43 cellular contexts compared by ENCODE assay signal in genomic region chr17:40772101-40772500, GRCh38. TPM values are rescaled to one million over a fixed set of nuclear protein-coding genes. Genes with fewer than 3 reads are reported as not detected.
"Had no signal": no experiment of that assay in that cellular context is flagged by ENCODE, and none has a peak within 500 bp of the region (broad histone marks: within the 10 kb centered on the region; RNA-seq: fewer than 3 reads in every experiment).

Gene KRT26 (minus strand): TSS chr17:40772201. CDS start chr17:40772113, 88 bp downstream.

- H3K36me3 Mint-ChIP-seq: activated naive CD4-positive, alpha-beta T cell treated with anti-CD3 and anti-CD28 coated beads, Interleukin-2, amount 10 ng/mL, durations not matched to agents 7 days and 5 days; activated naive CD4-positive, alpha-beta T cell treated with anti-CD3 and anti-CD28 coated beads, Interleukin-2, amount 50 U/mL, for 72 hours; activated naive CD8-positive, alpha-beta T cell; activated naive CD8-positive, alpha-beta T cell treated with anti-CD3 and anti-CD28 coated beads for 36 hours; activated naive CD8-positive, alpha-beta T cell treated with anti-CD3 and anti-CD28 coated beads, Interleukin-2, amount 10 ng/mL, durations not matched to agents 7 days and 5 days; brain had no signal

- H3K4me1 Mint-ChIP-seq: activated naive CD4-positive, alpha-beta T cell treated with anti-CD3 and anti-CD28 coated beads, Interleukin-2, amount 10 ng/mL, durations not matched to agents 7 days and 5 days; activated naive CD8-positive, alpha-beta T cell treated with anti-CD3 and anti-CD28 coated beads for 36 hours; activated naive CD8-positive, alpha-beta T cell treated with anti-CD3 and anti-CD28 coated beads, Interleukin-2, amount 10 ng/mL, durations not matched to agents 7 days and 5 days; activated naive CD8-positive, alpha-beta T cell treated with anti-CD3 and anti-CD28 coated beads, Interleukin-2, amount 50 U/mL, for 24 hours; activated T-helper 17 cell treated with anti-CD3 and anti-CD28 coated beads, Interleukin-2, amount 50 U/mL, for 72 hours; central memory CD8-positive, alpha-beta T cell had no signal

- ATAC-seq: activated naive CD4-positive, alpha-beta T cell treated with anti-CD3 and anti-CD28 coated beads, Interleukin-2, amount 50 U/mL, for 72 hours; activated naive CD8-positive, alpha-beta T cell treated with anti-CD3 and anti-CD28 coated beads, Interleukin-2, amount 50 U/mL, for 24 hours; activated T-cell treated with anti-CD3 and anti-CD28 coated beads, Interleukin-2, amount 50 U/mL, for 4 hours; activated T-cell treated with anti-CD3 and anti-CD28 coated beads, Interleukin-2, amount 50 U/mL, for 72 hours; activated T-helper 17 cell treated with anti-CD3 and anti-CD28 coated beads, Interleukin-2, amount 50 U/mL, for 72 hours; body of pancreas had no signal

- H3K4me3 Mint-ChIP-seq: activated naive CD4-positive, alpha-beta T cell treated with anti-CD3 and anti-CD28 coated beads for 36 hours; activated naive CD4-positive, alpha-beta T cell treated with anti-CD3 and anti-CD28 coated beads, Interleukin-2, amount 10 ng/mL, durations not matched to agents 7 days and 5 days; activated naive CD8-positive, alpha-beta T cell; activated naive CD8-positive, alpha-beta T cell treated with anti-CD3 and anti-CD28 coated beads for 36 hours; activated naive CD8-positive, alpha-beta T cell treated with anti-CD3 and anti-CD28 coated beads, Interleukin-2, amount 10 ng/mL, durations not matched to agents 7 days and 5 days; activated naive CD8-positive, alpha-beta T cell treated with anti-CD3 and anti-CD28 coated beads, Interleukin-2, amount 50 U/mL, for 24 hours; activated T-cell treated with anti-CD3 and anti-CD28 coated beads, Interleukin-2, amount 50 U/mL, for 24 hours; activated T-cell treated with anti-CD3 and anti-CD28 coated beads, Interleukin-2, amount 50 U/mL, for 4 hours; activated T-cell treated with anti-CD3 and anti-CD28 coated beads, Interleukin-2, amount 50 U/mL, for 72 hours; activated T-helper 1 cell treated with anti-CD3 and anti-CD28 coated beads, Interleukin-12 subunit alpha, Interleukin-12 subunit beta, Interleukin-2, Interleukin-4 antibody, amounts not matched to agents 30 ng/mL and 10 ng/mL and 1 ng/mL, durations not matched to agents 14 hours and 24 hours and 36 hours; activated T-helper 17 cell treated with anti-CD3 and anti-CD28 coated beads, Interleukin-2, amount 50 U/mL, for 72 hours; brain; central memory CD8-positive, alpha-beta T cell had no signal

- H3K27ac ChIP-seq: adrenal gland, ascending aorta, body of pancreas, brain microvascular endothelial cell, breast epithelium, cardiac muscle cell had no signal

- H3K36me3 ChIP-seq: adrenal gland, ascending aorta, brain microvascular endothelial cell, breast epithelium, cardiac muscle cell had no signal

- H3K27ac Mint-ChIP-seq: activated naive CD4-positive, alpha-beta T cell treated with anti-CD3 and anti-CD28 coated beads for 36 hours; activated naive CD4-positive, alpha-beta T cell treated with anti-CD3 and anti-CD28 coated beads, Interleukin-2, amount 10 ng/mL, durations not matched to agents 7 days and 5 days; activated naive CD4-positive, alpha-beta T cell treated with anti-CD3 and anti-CD28 coated beads, Interleukin-2, amount 50 U/mL, for 72 hours; activated naive CD8-positive, alpha-beta T cell; activated naive CD8-positive, alpha-beta T cell treated with anti-CD3 and anti-CD28 coated beads for 36 hours; activated naive CD8-positive, alpha-beta T cell treated with anti-CD3 and anti-CD28 coated beads, Interleukin-2, amount 10 ng/mL, durations not matched to agents 7 days and 5 days; activated naive CD8-positive, alpha-beta T cell treated with anti-CD3 and anti-CD28 coated beads, Interleukin-2, amount 50 U/mL, for 24 hours; activated T-cell treated with anti-CD3 and anti-CD28 coated beads, Interleukin-2, amount 50 U/mL, for 24 hours; activated T-cell treated with anti-CD3 and anti-CD28 coated beads, Interleukin-2, amount 50 U/mL, for 72 hours; activated T-helper 1 cell treated with anti-CD3 and anti-CD28 coated beads, Interleukin-12 subunit alpha, Interleukin-12 subunit beta, Interleukin-2, Interleukin-4 antibody, amounts not matched to agents 30 ng/mL and 10 ng/mL and 1 ng/mL, durations not matched to agents 14 hours and 24 hours and 36 hours; activated T-helper 17 cell treated with anti-CD3 and anti-CD28 coated beads, Interleukin-2, amount 50 U/mL, for 72 hours; activated T-helper 2 cell treated with anti-CD3 and anti-CD28 coated beads, Interferon-gamma antibody, Interleukin-2, Interleukin-4, amounts not matched to agents 10 μg/mL and 5 μg/mL and 100 μg/mL, durations not matched to agents 14 hours and 24 hours and 36 hours; brain had no signal

- DNase-seq: activated effector memory CD4-positive, alpha-beta T cell treated with anti-CD3 and anti-CD28 coated beads, Interleukin-2, amount 50 U/mL, for 16 hours; activated effector memory CD4-positive, alpha-beta T cell treated with Interleukin-2 at 50 U/mL for 16 hours; activated gamma-delta T cell; activated gamma-delta T cell treated with Interleukin-2 at 50 U/mL for 16 hours; activated naive CD4-positive, alpha-beta T cell; activated naive CD4-positive, alpha-beta T cell treated with anti-CD3 and anti-CD28 coated beads for 36 hours; activated naive CD4-positive, alpha-beta T cell treated with anti-CD3 and anti-CD28 coated beads, Interleukin-2, amount 10 ng/mL, durations not matched to agents 7 days and 5 days; activated naive CD4-positive, alpha-beta T cell treated with anti-CD3 and anti-CD28 coated beads, Interleukin-2, amount 50 U/mL, for 16 hours; activated naive CD8-positive, alpha-beta T cell treated with anti-CD3 and anti-CD28 coated beads for 36 hours; activated naive CD8-positive, alpha-beta T cell treated with anti-CD3 and anti-CD28 coated beads, Interleukin-2, amount 10 ng/mL, durations not matched to agents 7 days and 5 days; activated naive CD8-positive, alpha-beta T cell treated with anti-CD3 and anti-CD28 coated beads, Interleukin-2, amount 50 U/mL, for 24 hours; activated T-cell treated with anti-CD3 and anti-CD28 coated beads for 4 hours; activated T-cell treated with anti-CD3 and anti-CD28 coated beads, Interleukin-2, amount 50 U/mL, for 1 hour; activated T-cell treated with anti-CD3 and anti-CD28 coated beads, Interleukin-2, amount 50 U/mL, for 24 hours; activated T-cell treated with anti-CD3 and anti-CD28 coated beads, Interleukin-2, amount 50 U/mL, for 4 hours; activated T-cell treated with anti-CD3 and anti-CD28 coated beads, Interleukin-2, amount 50 U/mL, for 48 hours; activated T-cell treated with anti-CD3 and anti-CD28 coated beads, Interleukin-2, amount 50 U/mL, for 72 hours; adrenal gland; amniotic stem cell; amygdala; anterior cingulate cortex; aorta; body of pancreas; brain microvascular endothelial cell; caudate nucleus; central memory CD4-positive, alpha-beta T cell; cerebellar nuclear complex had no signal

- H3K9me3 ChIP-seq: adrenal gland, ascending aorta, body of pancreas, breast epithelium had no signal

- H3K9me3 Mint-ChIP-seq: activated naive CD4-positive, alpha-beta T cell treated with anti-CD3 and anti-CD28 coated beads for 36 hours; activated naive CD4-positive, alpha-beta T cell treated with anti-CD3 and anti-CD28 coated beads, Interleukin-2, amount 10 ng/mL, durations not matched to agents 7 days and 5 days; activated naive CD4-positive, alpha-beta T cell treated with anti-CD3 and anti-CD28 coated beads, Interleukin-2, amount 50 U/mL, for 72 hours; activated naive CD8-positive, alpha-beta T cell treated with anti-CD3 and anti-CD28 coated beads for 36 hours; activated naive CD8-positive, alpha-beta T cell treated with anti-CD3 and anti-CD28 coated beads, Interleukin-2, amount 10 ng/mL, durations not matched to agents 7 days and 5 days; activated naive CD8-positive, alpha-beta T cell treated with anti-CD3 and anti-CD28 coated beads, Interleukin-2, amount 50 U/mL, for 24 hours; activated T-cell treated with anti-CD3 and anti-CD28 coated beads, Interleukin-2, amount 50 U/mL, for 24 hours; activated T-cell treated with anti-CD3 and anti-CD28 coated beads, Interleukin-2, amount 50 U/mL, for 4 hours; activated T-cell treated with anti-CD3 and anti-CD28 coated beads, Interleukin-2, amount 50 U/mL, for 72 hours; activated T-helper 1 cell treated with anti-CD3 and anti-CD28 coated beads, Interleukin-12 subunit alpha, Interleukin-12 subunit beta, Interleukin-2, Interleukin-4 antibody, amounts not matched to agents 30 ng/mL and 10 ng/mL and 1 ng/mL, durations not matched to agents 14 hours and 24 hours and 36 hours; activated T-helper 17 cell treated with anti-CD3 and anti-CD28 coated beads, Interleukin-2, amount 50 U/mL, for 72 hours; activated T-helper 2 cell treated with anti-CD3 and anti-CD28 coated beads, Interferon-gamma antibody, Interleukin-2, Interleukin-4, amounts not matched to agents 10 μg/mL and 5 μg/mL and 100 μg/mL, durations not matched to agents 14 hours and 24 hours and 36 hours; brain; central memory CD8-positive, alpha-beta T cell had no signal

- H3K27me3 ChIP-seq: ascending aorta, body of pancreas, cardiac muscle cell had no signal

- H3K4me3 ChIP-seq: adrenal gland, ascending aorta, body of pancreas, breast epithelium, cardiac muscle cell had no signal

- H3K4me1 ChIP-seq: adrenal gland, ascending aorta, body of pancreas, breast epithelium had no signal

RNA-seq across cellular contexts. Expression of gene KRT26, which starts in this region (rescaled TPM):
- total RNA-seq: activated naive CD4-positive, alpha-beta T cell treated with anti-CD3 and anti-CD28 coated beads for 36 hours; activated naive CD4-positive, alpha-beta T cell treated with anti-CD3 and anti-CD28 coated beads, Interleukin-2, amount 50 U/mL, for 72 hours; activated naive CD8-positive, alpha-beta T cell treated with anti-CD3 and anti-CD28 coated beads for 36 hours; activated naive CD8-positive, alpha-beta T cell treated with anti-CD3 and anti-CD28 coated beads, Interleukin-2, amount 10 ng/mL, durations not matched to agents 7 days and 5 days; activated T-cell treated with anti-CD3 and anti-CD28 coated beads, Interleukin-2, amount 50 U/mL, for 4 hours; activated T-cell treated with anti-CD3 and anti-CD28 coated beads, Interleukin-2, amount 50 U/mL, for 72 hours; activated T-helper 1 cell treated with anti-CD3 and anti-CD28 coated beads, Interleukin-12 subunit alpha, Interleukin-12 subunit beta, Interleukin-2, Interleukin-4 antibody, amounts not matched to agents 30 ng/mL and 10 ng/mL and 1 ng/mL, durations not matched to agents 14 hours and 24 hours and 36 hours; activated T-helper 17 cell treated with anti-CD3 and anti-CD28 coated beads, Interleukin-2, amount 50 U/mL, for 72 hours; activated T-helper 2 cell treated with anti-CD3 and anti-CD28 coated beads, Interferon-gamma antibody, Interleukin-2, Interleukin-4, amounts not matched to agents 10 μg/mL and 5 μg/mL and 100 μg/mL, durations not matched to agents 14 hours and 24 hours and 36 hours; adrenal gland; aorta; ascending aorta; astrocyte; body of pancreas; breast epithelium; bronchial epithelial cell; cardiac muscle cell; cardiac septum; cerebellum; chondrocyte had no signal
- polyA plus RNA-seq: adipose tissue, adrenal gland, aorta, cardiac muscle cell had no signal
